8 cellular contexts compared by ENCODE assay signal in the genomic region with DNA sequence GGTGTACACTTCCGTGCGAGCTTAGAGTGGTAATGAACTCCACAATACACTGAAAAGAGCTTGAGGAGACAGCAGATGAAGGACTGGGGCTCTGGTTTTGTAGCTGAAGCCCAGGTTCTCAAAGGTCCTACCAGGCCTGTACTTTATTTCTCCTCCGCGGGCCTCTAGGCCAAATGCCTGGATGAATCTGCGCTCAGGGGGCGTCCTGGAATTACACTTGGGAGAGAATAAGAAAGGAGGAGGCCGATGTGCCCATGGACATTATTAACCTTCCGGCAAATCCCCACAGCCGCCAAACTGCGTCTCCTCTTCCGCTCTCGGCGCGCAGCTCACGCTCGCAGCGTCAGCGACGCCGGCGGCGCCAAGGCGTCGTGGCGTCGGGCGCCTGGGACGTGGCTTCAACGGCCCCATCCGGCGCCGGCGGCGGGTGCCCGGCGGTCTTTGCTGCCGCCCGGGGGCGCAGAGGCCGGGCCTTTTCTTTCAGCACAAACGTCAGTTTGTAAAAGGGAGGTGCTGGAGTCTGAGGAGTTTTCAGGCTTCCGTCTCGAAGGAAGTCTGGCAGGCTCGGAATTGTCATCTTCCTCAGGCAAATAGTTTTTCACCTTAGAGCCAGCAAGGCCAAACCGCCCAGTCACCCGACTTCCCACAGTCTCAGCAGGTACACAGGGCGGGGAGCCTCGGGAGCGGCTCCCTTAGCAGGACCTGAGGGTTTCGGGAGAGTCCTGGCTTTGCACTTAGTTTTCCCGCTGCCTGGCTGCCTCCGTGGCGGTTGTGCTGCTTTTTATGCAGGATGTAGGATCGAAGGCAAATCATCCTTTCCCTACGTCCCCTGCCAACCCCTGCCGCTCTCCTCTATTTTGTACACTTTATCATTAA.
DNase-seq lines count a peak whose midpoint lies in the region; ATAC-seq lines count a peak whose summit lies in the region.

A gene (plus strand): TSS at position 401 of the 876 bp plus-strand sequence. CDS start 5,503 bp downstream, outside the sequence.

- DNase-seq in Ammon's horn (ENCODE audit: low spot score), result peak; percentile 87
- DNase-seq in NCI-H446 treated with DMSO at 0.1 percent for 48 hours (lab: John Stamatoyannopoulos, UW), result peak; percentile 64
- peak; percentile 67 to 71 for DNase-seq in activated CD4-positive, alpha-beta T cell treated with anti-CD3 and anti-CD28 coated beads for 24 hours (ENCODE audit: low read depth in 2 of 2)
- peak; percentile 61 to 78 for DNase-seq in stimulated activated CD4-positive, alpha-beta T cell treated with anti-CD3 and anti-CD28 coated beads, Interleukin-1b, Interleukin-23, amount 100 ng/mL, for 4 hours (ENCODE audit: low read depth in 2 of 2)

- ATAC-seq in GM19043 (IDR thresholded peaks at IDR 0.05; ENCODE audit: low read depth, unreplicated experiment) (peak; percentile 97), HG03378 (IDR thresholded peaks at IDR 0.05; ENCODE audit: unreplicated experiment) (peak; percentile 94)

- H3K27ac ChIP-seq in cingulate gyrus (ENCODE audit: low read depth, low read length) (peak within 1 kb of the TSS; percentile 97), layer of hippocampus (ENCODE audit: low read depth, low read length) (peak within 1 kb of the TSS; percentile 94)

- no peaks in the 10 kb centered on the region for H3K27me3 ChIP-seq in layer of hippocampus (ENCODE audit: control insufficient read depth, insufficient read depth, low read length)

Comparison
In these comparisons a context has a peak if more than half of its experiments do, and no peak if none do; other contexts are left out.
1. Peak in every context shown above with its lines: DNase-seq, ATAC-seq and H3K27ac ChIP-seq.